ENCODE assay signal across 22 cellular contexts in the genomic region with DNA sequence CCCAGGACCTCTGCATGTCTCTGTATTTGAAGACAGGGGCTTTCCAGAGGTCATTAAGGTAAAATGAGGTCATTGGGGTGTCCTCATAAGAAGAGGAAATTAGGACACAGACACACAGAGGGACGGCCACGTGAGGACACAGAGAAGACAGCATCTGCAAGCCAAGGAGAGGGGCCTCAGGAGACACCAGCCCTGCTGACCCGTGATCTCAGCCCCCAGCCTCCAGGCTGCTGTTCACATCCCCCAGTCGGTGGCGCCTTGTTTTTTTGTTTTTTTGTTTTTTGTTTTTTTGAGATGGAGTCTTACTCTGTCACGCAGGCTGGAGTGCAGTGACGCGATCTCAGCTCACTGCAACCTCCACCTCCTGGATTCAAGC. TPM values are rescaled to one million over a fixed set of nuclear protein-coding genes. Genes with fewer than 3 reads are reported as not detected.
"Had no signal": no experiment of that assay in that cellular context is flagged by ENCODE, and none has a peak within 500 bp of the region (broad histone marks: within the 10 kb centered on the region; RNA-seq: fewer than 3 reads in every experiment).

No MANE protein-coding gene starts in this region.

- H3K27me3 ChIP-seq: ovary had no signal

- H3K36me3 ChIP-seq: ovary, thoracic aorta had no signal

- H3K27ac Mint-ChIP-seq: activated CD8-positive, alpha-beta T cell treated with anti-CD3 and anti-CD28 coated beads for 36 hours; T-cell had no signal

- DNase-seq: activated CD4-positive, alpha-beta T cell treated with anti-CD3 and anti-CD28 coated beads for 4 hours; activated CD8-positive, alpha-beta memory T cell treated with anti-CD3 and anti-CD28 coated beads, Interleukin-2, amount 50 U/mL, for 4 hours; activated CD8-positive, alpha-beta T cell treated with anti-CD3 and anti-CD28 coated beads for 36 hours; activated naive CD4-positive, alpha-beta T cell; cortex of kidney; effector memory CD8-positive, alpha-beta T cell; hypothalamus; stimulated activated CD4-positive, alpha-beta T cell treated with anti-CD3 and anti-CD28 coated beads, Interleukin-15, amount 100 ng/mL, for 24 hours; stomach; T-cell; T1000; WERI-Rb-1 had no signal

- H3K27ac ChIP-seq: gastroesophageal sphincter, ovary, stomach, thoracic aorta, WERI-Rb-1 had no signal

- H3K27me3 Mint-ChIP-seq: central memory CD8-positive, alpha-beta T cell had no signal

- H3K4me3 ChIP-seq: gastroesophageal sphincter, ovary, stomach, thoracic aorta had no signal

- H3K4me3 Mint-ChIP-seq: activated CD8-positive, alpha-beta T cell treated with anti-CD3 and anti-CD28 coated beads for 36 hours; central memory CD8-positive, alpha-beta T cell; effector memory CD8-positive, alpha-beta T cell; T-cell had no signal

- H3K9me3 ChIP-seq: gastroesophageal sphincter, ovary, stomach, thoracic aorta had no signal

- H3K9me3 Mint-ChIP-seq: activated CD8-positive, alpha-beta T cell treated with anti-CD3 and anti-CD28 coated beads for 36 hours; central memory CD8-positive, alpha-beta T cell; effector memory CD8-positive, alpha-beta T cell; T-cell had no signal

- ATAC-seq: activated CD8-positive, alpha-beta T cell treated with anti-CD3 and anti-CD28 coated beads for 36 hours; effector memory CD8-positive, alpha-beta T cell; gastroesophageal sphincter; T-cell had no signal

RNA-seq across cellular contexts. Expression of a gene that starts 30.7 kb away (rescaled TPM):
- total RNA-seq: activated CD8-positive, alpha-beta T cell treated with anti-CD3 and anti-CD28 coated beads for 36 hours; epithelial cell of proximal tubule; gastroesophageal sphincter; lung microvascular endothelial cell; mucosa of gallbladder; ovary; skeletal muscle tissue; stomach; T-cell; thoracic aorta; urinary bladder had no signal
- polyA plus RNA-seq: neural cell, ovary, stomach, urinary bladder had no signal

RNA-seq across cellular contexts. Expression of a gene that starts 37.0 kb away (rescaled TPM):
- total RNA-seq: activated CD8-positive, alpha-beta T cell treated with anti-CD3 and anti-CD28 coated beads for 36 hours; epithelial cell of proximal tubule; gastroesophageal sphincter; lung microvascular endothelial cell; mucosa of gallbladder; skeletal muscle tissue; stomach; thoracic aorta; urinary bladder had no signal
- polyA plus RNA-seq: neural cell, stomach, urinary bladder had no signal
